In genomic region chr12:45622210-45622937, GRCh38 we compare ENCODE assay signal across 12 cellular contexts.
DNase-seq lines count a peak whose midpoint lies in the region; ATAC-seq, FAIRE-seq and TF ChIP-seq lines count a peak whose summit lies in the region.
"Had no signal": no experiment of that assay in that cellular context is flagged by ENCODE, and none has a peak within 500 bp of the region (broad histone marks: within the 10 kb centered on the region; RNA-seq: fewer than 3 reads in every experiment).

No MANE protein-coding gene starts in this region.

- ATAC-seq in IMR-90 (ENCODE audit: low read depth): no peak
- ATAC-seq in GM21723 (IDR thresholded peaks at IDR 0.05; ENCODE audit: unreplicated experiment): no peak

- H3K23ac ChIP-seq in IMR-90 (ENCODE audit: low read depth, low read length): no peak overlapping the region

- TF ChIP-seq CTCF in IMR-90 (conservative IDR thresholded peaks at IDR 0.05; ENCODE audit: low read depth, low read length) (no peak), NB4 (IDR thresholded peaks at IDR 0.05; ENCODE audit: low read depth, low read length) (no peak), bronchial epithelial cell (IDR thresholded peaks at IDR 0.05; ENCODE audit: insufficient read depth, low read length, severe bottlenecking) (no peak), nephron (IDR thresholded peaks at IDR 0.05; ENCODE audit: unreplicated experiment in 3 of 3) (no peak)

- H4K5ac ChIP-seq in IMR-90 (ENCODE audit: low read depth, low read length): no peak overlapping the region

- H3K14ac ChIP-seq in IMR-90 (replicated peaks; ENCODE audit: low read depth, low read length): no peak overlapping the region

- in situ Hi-C loops in IMR-90 (cut with MboI; ENCODE audit: low sequenced_read_pairs): no loop called here

- TF ChIP-seq POLR2A in IMR-90 (IDR thresholded peaks at IDR 0.05; ENCODE audit: low read depth, low read length) (no peak), NB4 (IDR thresholded peaks at IDR 0.05; ENCODE audit: extremely low read depth, insufficient read length) (no peak)

- no peak overlapping the region for H3K18ac ChIP-seq in IMR-90 (ENCODE audit: low read depth, low read length)

- no peak overlapping the region for H2BK15ac ChIP-seq in IMR-90 (ENCODE audit: low read depth, low read length)

- H2AK5ac ChIP-seq in IMR-90 (ENCODE audit: low read depth, low read length): no peak overlapping the region

- H3K9me1 ChIP-seq in IMR-90 (ENCODE audit: insufficient read depth, low read length): no peaks in the 10 kb centered on the region

- H3K4ac ChIP-seq in IMR-90 (ENCODE audit: low read depth, low read length): no peak overlapping the region

- H3K4me1 ChIP-seq in IMR-90 (ENCODE audit: control insufficient read depth, insufficient read depth, low read length) (no peaks in the 10 kb centered on the region), SJCRH30 (no peaks in the 10 kb centered on the region)
- H3K4me1 ChIP-seq: BE2C had no signal

- CTCF ChIA-PET in IMR-90 (lab: Yijun Ruan, JAX): no interaction called here

- H3K27ac Mint-ChIP-seq in nephron: peak overlapping the region; percentile 32 to 59 (median 38)
- H3K27ac Mint-ChIP-seq: CD8-positive, alpha-beta memory T cell had no signal

- H3K79me1 ChIP-seq in IMR-90 (ENCODE audit: low read depth in 1 of 2, low read length in 2 of 2): no peaks in the 10 kb centered on the region

- BruUV-seq in IMR-90 (replicated peaks; lab: Mats Ljungman, UMichigan): no TSS peak

- H3K4me1 Mint-ChIP-seq in nephron: peaks cover 3% of the 10 kb centered on the region
- H3K4me1 Mint-ChIP-seq: CD8-positive, alpha-beta memory T cell had no signal

- H3K9ac ChIP-seq in IMR-90 (ENCODE audit: low read depth, low read length): no peak overlapping the region

- H3K56ac ChIP-seq in IMR-90 (ENCODE audit: extremely low read depth, insufficient read depth, low read length): no peak overlapping the region

- H4K91ac ChIP-seq in IMR-90 (ENCODE audit: insufficient read depth, low read depth, low read length): no peak overlapping the region

- no peak overlapping the region for H3K4me3 ChIP-seq in IMR-90 (ENCODE audit: insufficient read depth, low read depth, low read length)
- no peak overlapping the region for H3K4me3 ChIP-seq in NB4 (ENCODE audit: low read depth, low read length)
- H3K4me3 ChIP-seq in bronchial epithelial cell (ENCODE audit: low read depth, low read length): no peak overlapping the region
- no peak overlapping the region for H3K4me3 ChIP-seq in SJCRH30

- TF ChIP-seq RAD21 in IMR-90 (IDR thresholded peaks at IDR 0.05; ENCODE audit: low read length): no peak

- H3K27me3 ChIP-seq in IMR-90 (ENCODE audit: control insufficient read depth, insufficient read depth, low read length): peaks cover 4% of the 10 kb centered on the region; the same call in 1 of the 2 replicates
- H3K27me3 ChIP-seq in bronchial epithelial cell (ENCODE audit: control insufficient read depth, insufficient read depth, low read length): no peaks in the 10 kb centered on the region
- H3K27me3 ChIP-seq in SJCRH30: no peaks in the 10 kb centered on the region

- H4K8ac ChIP-seq in IMR-90 (ENCODE audit: low read depth in 2 of 2, low read length in 2 of 2): no peak overlapping the region

- no peak overlapping the region for H3K4me3 Mint-ChIP-seq in nephron
- H3K4me3 Mint-ChIP-seq: CD8-positive, alpha-beta memory T cell had no signal

- no peak overlapping the region for H2AK9ac ChIP-seq in IMR-90 (replicated peaks; ENCODE audit: low read depth, low read length, poor library complexity)

- WGBS in IMR-90 (ENCODE audit: extremely low coverage in 2 of 2, insufficient read length in 1 of 2), 2 experiments: 38% methylated on average over 1 of the region's 3 CpGs; no CpG with 5 or more reads in 1 of the 2 experiments

- POLR2A ChIA-PET in IMR-90 (lab: Charles Lee; ENCODE audit: unreplicated experiment): no interaction called here

- H3K9me3 ChIP-seq in IMR-90 (ENCODE audit: control insufficient read depth, insufficient read depth, low read length): 0 out of 2 replicates have a peak, but pooled peaks cover 2% of the 10 kb centered on the region
- no peaks in the 10 kb centered on the region; the same call in 1 of the 2 replicates for H3K9me3 ChIP-seq in SJCRH30 (replicated peaks)
- H3K9me3 ChIP-seq: BE2C had no signal

- H3K36me3 ChIP-seq in IMR-90 (ENCODE audit: control insufficient read depth, insufficient read depth, low read length): no peaks in the 10 kb centered on the region
- H3K36me3 ChIP-seq in bronchial epithelial cell (ENCODE audit: control insufficient read depth, insufficient read depth, low read length): no peaks in the 10 kb centered on the region
- H3K36me3 ChIP-seq in SJCRH30: no peaks in the 10 kb centered on the region
- H3K36me3 ChIP-seq: BE2C had no signal

- DNase-seq in IMR-90: no peak
- DNase-seq in NB4 (ENCODE audit: low read depth): peak; percentile 78
- DNase-seq in bronchial epithelial cell (ENCODE audit: low read depth): peak; percentile 20
- DNase-seq in SJCRH30: no peak
- no peak for DNase-seq in DMS79 (lab: John Stamatoyannopoulos, UW)
- DNase-seq: BE2C; CD8-positive, alpha-beta memory T cell; NCI-H1048; NCI-H446; NCI-H748 treated with DMSO at 0.1 percent for 48 hours had no signal

- FAIRE-seq in bronchial epithelial cell (lab: Jason Lieb, UNC): no peak

- H2BK120ac ChIP-seq in IMR-90 (ENCODE audit: low read depth, low read length): no peak overlapping the region

- H4K20me1 ChIP-seq in IMR-90 (ENCODE audit: insufficient read depth, low read length): no peaks in the 10 kb centered on the region

- H3K36me3 Mint-ChIP-seq in nephron (ENCODE audit: low read depth): no peaks in the 10 kb centered on the region

- no peak overlapping the region for H3K4me2 ChIP-seq in IMR-90 (ENCODE audit: low read depth, low read length)

- H3K9me3 Mint-ChIP-seq in nephron: peaks cover 4% of the 10 kb centered on the region

- intact Hi-C loops in IMR-90 (cut with micrococcal nuclease): no loop called here

- dilution Hi-C loops in IMR-90 (cut with HindIII; ENCODE audit: low sequenced_read_pairs, unreplicated experiment): no loop called here

- H2BK20ac ChIP-seq in IMR-90 (ENCODE audit: low read depth, low read length): no peak overlapping the region

- H3K27ac ChIP-seq in IMR-90 (ENCODE audit: insufficient read depth, low read length) (no peak overlapping the region), SJCRH30 (no peak overlapping the region)

- H2AFZ ChIP-seq in IMR-90 (replicated peaks; ENCODE audit: low read length, poor library complexity): no peak overlapping the region

- H2BK5ac ChIP-seq in IMR-90 (ENCODE audit: low read depth, low read length, poor library complexity, severe bottlenecking): no peak overlapping the region

- no peaks in the 10 kb centered on the region for H3K27me3 Mint-ChIP-seq in nephron (ENCODE audit: low read depth)

TF ChIP-seq in IMR-90, 13 proteins besides CTCF, POLR2A, EP300 and RAD21:
- TF ChIP-seq, protein P1, sequence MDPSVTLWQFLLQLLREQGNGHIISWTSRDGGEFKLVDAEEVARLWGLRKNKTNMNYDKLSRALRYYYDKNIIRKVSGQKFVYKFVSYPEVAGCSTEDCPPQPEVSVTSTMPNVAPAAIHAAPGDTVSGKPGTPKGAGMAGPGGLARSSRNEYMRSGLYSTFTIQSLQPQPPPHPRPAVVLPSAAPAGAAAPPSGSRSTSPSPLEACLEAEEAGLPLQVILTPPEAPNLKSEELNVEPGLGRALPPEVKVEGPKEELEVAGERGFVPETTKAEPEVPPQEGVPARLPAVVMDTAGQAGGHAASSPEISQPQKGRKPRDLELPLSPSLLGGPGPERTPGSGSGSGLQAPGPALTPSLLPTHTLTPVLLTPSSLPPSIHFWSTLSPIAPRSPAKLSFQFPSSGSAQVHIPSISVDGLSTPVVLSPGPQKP (IDR thresholded peaks at IDR 0.05; ENCODE audit: borderline replicate concordance, low read depth, low read length): no peak
- 0 out of 2 replicates have a peak, but pooled peaks have one; percentile 22 for TF ChIP-seq CEBPB (IDR thresholded peaks at IDR 0.05; ENCODE audit: low read depth, low read length)

Comparison
In these comparisons a context has a peak if more than half of its experiments do, and no peak if none do; other contexts are left out.
1. DNase-seq: peak in NB4 (single experiment) and bronchial epithelial cell (single experiment); none in IMR-90 (single experiment), SJCRH30 (0 of 2) and DMS79 (single experiment).